ENCODE assay signal across 3 cellular contexts in genomic region chr22:41302016-41302767, GRCh38.
TF ChIP-seq lines count a peak whose summit lies in the region.

No MANE protein-coding gene starts in this region.

TF ChIP-seq in SK-N-SH, 30 proteins besides CTCF, POLR2A, EP300 and RAD21 (continued from another document):
- no peak for TF ChIP-seq MXI1 (IDR thresholded peaks at IDR 0.05; ENCODE audit: low read depth, low read length)
- TF ChIP-seq TAF1 (IDR thresholded peaks at IDR 0.05; ENCODE audit: borderline replicate concordance, low read depth, low read length): no peak
- TF ChIP-seq SMC3 (IDR thresholded peaks at IDR 0.05; ENCODE audit: low read depth, low read length): no peak
- TF ChIP-seq JUND (IDR thresholded peaks at IDR 0.05): no peak
- TF ChIP-seq YY1 (IDR thresholded peaks at IDR 0.05; ENCODE audit: low read depth): no peak
- no peak for TF ChIP-seq REST (IDR thresholded peaks at IDR 0.05; ENCODE audit: low read depth, low read length)
- no peak for TF ChIP-seq TCF12 (IDR thresholded peaks at IDR 0.05)
- TF ChIP-seq GABPA (IDR thresholded peaks at IDR 0.05; ENCODE audit: low read depth): no peak
- no peak for TF ChIP-seq RXRA (IDR thresholded peaks at IDR 0.05; ENCODE audit: borderline replicate concordance, low read depth)
- no peak for TF ChIP-seq FOSL2 (IDR thresholded peaks at IDR 0.05; ENCODE audit: borderline replicate concordance, low read depth)
- no peak for TF ChIP-seq TEAD4 (IDR thresholded peaks at IDR 0.05; ENCODE audit: borderline replicate concordance, insufficient read depth)
TF ChIP-seq in SK-N-SH: peak in this region for 0.

TF ChIP-seq in SK-N-SH treated with all-trans-retinoic acid at 6 μM for 48 hours, 23 proteins besides CTCF, POLR2A, EP300 and RAD21:
- TF ChIP-seq POU6F1 (CRISPR knock-in tag; IDR thresholded peaks at IDR 0.05; ENCODE audit: borderline replicate concordance, low read depth) (no peak), ZNF8 (CRISPR knock-in tag; IDR thresholded peaks at IDR 0.05) (no peak), PATZ1 (CRISPR knock-in tag; IDR thresholded peaks at IDR 0.05; ENCODE audit: borderline replicate concordance) (no peak), GLIS3 (CRISPR knock-in tag; IDR thresholded peaks at IDR 0.05) (no peak), ZFP30 (CRISPR knock-in tag; IDR thresholded peaks at IDR 0.05) (no peak), ZFP3 (CRISPR knock-in tag; IDR thresholded peaks at IDR 0.05) (no peak), TCF4 (CRISPR knock-in tag; IDR thresholded peaks at IDR 0.05; ENCODE audit: borderline replicate concordance) (no peak), ARNTL (CRISPR knock-in tag; IDR thresholded peaks at IDR 0.05; ENCODE audit: borderline replicate concordance, low read depth) (no peak), BACH2 (CRISPR knock-in tag; IDR thresholded peaks at IDR 0.05; ENCODE audit: borderline replicate concordance) (no peak), ISL1 (CRISPR knock-in tag; IDR thresholded peaks at IDR 0.05) (no peak), CREB5 (CRISPR knock-in tag; IDR thresholded peaks at IDR 0.05; ENCODE audit: low read depth) (no peak), PPARA (CRISPR knock-in tag; IDR thresholded peaks at IDR 0.05; ENCODE audit: borderline replicate concordance) (no peak)

TF ChIP-seq in endothelial cell of umbilical vein, 7 proteins besides CTCF, POLR2A, EP300 and RAD21 (continued from another document):
- no peak for TF ChIP-seq EZH2 (IDR thresholded peaks at IDR 0.05; ENCODE audit: borderline replicate concordance, low read depth, low read length, severe bottlenecking)
- TF ChIP-seq MAX (IDR thresholded peaks at IDR 0.05; ENCODE audit: insufficient read depth, insufficient read length): no peak
- TF ChIP-seq JUN (IDR thresholded peaks at IDR 0.05; ENCODE audit: borderline replicate concordance, insufficient read depth, insufficient read length, low read depth): no peak
- TF ChIP-seq MYC (IDR thresholded peaks at IDR 0.05; ENCODE audit: low read depth, low read length): no peak
